7 cellular contexts compared by ENCODE assay signal in the genomic region with DNA sequence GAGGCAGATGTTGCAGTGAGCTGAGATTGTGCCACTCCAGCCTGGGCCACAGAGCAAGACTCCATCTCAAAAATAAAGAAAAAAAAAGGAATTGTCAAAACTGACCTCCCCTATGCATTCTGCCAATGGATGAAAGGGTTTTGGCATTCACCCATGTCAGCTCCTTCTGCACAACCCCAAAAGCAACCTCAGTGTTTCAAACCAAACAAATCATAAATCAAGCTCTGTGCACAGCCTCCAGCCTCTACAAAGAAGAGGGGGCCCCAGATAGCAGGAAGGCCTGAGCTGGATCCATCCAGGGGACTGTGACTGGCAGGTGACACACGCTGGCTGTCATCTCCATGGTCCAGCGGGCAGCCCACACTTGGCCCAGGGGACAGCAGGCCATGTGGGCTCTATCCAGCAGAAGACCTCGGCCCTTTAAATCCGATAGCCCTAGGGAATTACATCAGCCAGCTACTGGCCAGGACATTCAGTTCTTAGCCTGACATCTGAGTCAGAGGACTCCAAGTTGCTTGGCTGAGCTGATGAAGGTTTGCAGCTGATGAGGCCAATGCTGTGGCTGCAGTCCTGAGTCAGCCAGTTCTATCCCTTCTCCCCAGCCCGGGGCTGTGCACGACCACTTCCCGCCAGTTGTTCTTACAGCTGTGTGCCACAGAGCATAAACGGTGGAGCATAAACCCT. TPM values are rescaled to one million over a fixed set of nuclear protein-coding genes. Genes with fewer than 3 reads are reported as not detected.
DNase-seq lines count a peak whose midpoint lies in the region; FAIRE-seq and TF ChIP-seq lines count a peak whose summit lies in the region.

No MANE protein-coding gene starts in this region.

- no peak overlapping the region for H4K5ac ChIP-seq in mesendoderm (ENCODE audit: low read length)

- no peak overlapping the region for H3K18ac ChIP-seq in mesendoderm (ENCODE audit: low read length)

- H3K9me3 ChIP-seq in endothelial cell of umbilical vein (replicated peaks; ENCODE audit: control insufficient read depth, insufficient read depth, low read length) = no peaks in the 10 kb centered on the region

- no peak overlapping the region for H2BK120ac ChIP-seq in mesendoderm (ENCODE audit: low read depth, low read length)

- no peak overlapping the region for H3K27ac ChIP-seq in endothelial cell of umbilical vein (ENCODE audit: insufficient read depth, low read depth, low read length)
- H3K27ac ChIP-seq in mesendoderm (ENCODE audit: low read depth, low read length) = no peak overlapping the region
- peak overlapping the region; percentile 72 for H3K27ac ChIP-seq in urinary bladder (ENCODE audit: low read depth)

- no peaks in the 10 kb centered on the region for H3K27me3 ChIP-seq in endothelial cell of umbilical vein (ENCODE audit: control insufficient read depth in 2 of 2, insufficient read depth in 2 of 2, low read length in 2 of 2)
- H3K27me3 ChIP-seq in mesendoderm (ENCODE audit: insufficient read depth, low read length, poor library complexity) = no peaks in the 10 kb centered on the region

- intact Hi-C loops in endothelial cell of umbilical vein (cut with micrococcal nuclease) = no loop called here

- dilution Hi-C loops in endothelial cell of umbilical vein (cut with MboI; ENCODE audit: extremely low pct_ligation_motif_present, low sequenced_read_pairs) = no loop called here

- H3K79me2 ChIP-seq in endothelial cell of umbilical vein (ENCODE audit: control insufficient read depth, insufficient read depth, low read length) (no peaks in the 10 kb centered on the region), mesendoderm (ENCODE audit: control insufficient read depth, insufficient read depth, low read length) (no peaks in the 10 kb centered on the region)

- H3K4me2 ChIP-seq in endothelial cell of umbilical vein (ENCODE audit: insufficient read depth, low read length) = no peak overlapping the region
- no peak overlapping the region for H3K4me2 ChIP-seq in mesendoderm (ENCODE audit: low read length)

- no peaks in the 10 kb centered on the region for H4K20me1 ChIP-seq in endothelial cell of umbilical vein (replicated peaks; ENCODE audit: control insufficient read depth, extremely low read depth, insufficient read depth, low read length)

- no peak overlapping the region for H4K8ac ChIP-seq in mesendoderm (ENCODE audit: low read depth, low read length)

- no peak for TF ChIP-seq CTCF in endothelial cell of umbilical vein (IDR thresholded peaks at IDR 0.05; ENCODE audit: extremely low read depth in 1 of 2, insufficient read depth in 1 of 2, low read depth in 1 of 2, low read length in 2 of 2)

- H3K4me3 ChIP-seq in endothelial cell of umbilical vein (replicated peaks in 1 of 3; ENCODE audit: insufficient read depth in 1 of 3, low read depth in 1 of 3, low read length in 3 of 3) (no peak overlapping the region), mesendoderm (ENCODE audit: low read length) (no peak overlapping the region), urinary bladder (ENCODE audit: low read depth, low read length) (no peak overlapping the region)

- no peak overlapping the region for H2AFZ ChIP-seq in endothelial cell of umbilical vein (ENCODE audit: low read depth, low read length)

- CTCF ChIA-PET in endothelial cell of umbilical vein (lab: Charles Lee) = interaction anchor here (0.9 to 1.3 kb wide), 4 partner anchors 13 to 34 kb away, joined by 3 to 8 read pairs (median 4); no protein-coding TSS in a partner anchor

- FAIRE-seq in endothelial cell of umbilical vein (lab: Jason Lieb, UNC) = peak; percentile 87

- BruUV-seq in endothelial cell of umbilical vein (replicated peaks; lab: Mats Ljungman, UMichigan) = no TSS peak

- H2BK5ac ChIP-seq in mesendoderm (ENCODE audit: low read length) = no peak overlapping the region

- no peaks in the 10 kb centered on the region for H3K36me3 ChIP-seq in endothelial cell of umbilical vein (ENCODE audit: control insufficient read depth in 2 of 2, extremely low read depth in 1 of 2, insufficient read depth in 2 of 2, low read length in 2 of 2)
- H3K36me3 ChIP-seq in mesendoderm (ENCODE audit: control insufficient read depth, insufficient read depth, low read length) = no peaks in the 10 kb centered on the region
- no peaks in the 10 kb centered on the region for H3K36me3 ChIP-seq in urinary bladder (ENCODE audit: insufficient read depth)

- no peak overlapping the region for H3K23ac ChIP-seq in mesendoderm (ENCODE audit: low read length)

- H3K4me1 ChIP-seq in endothelial cell of umbilical vein (ENCODE audit: control insufficient read depth, extremely low read depth, insufficient read depth, low read length) (peaks cover 19% of the 10 kb centered on the region), mesendoderm (ENCODE audit: control insufficient read depth, low read depth, low read length) (no peaks in the 10 kb centered on the region), urinary bladder (ENCODE audit: insufficient read depth) (no peaks in the 10 kb centered on the region)

- POLR2A ChIA-PET in endothelial cell of umbilical vein (lab: Charles Lee) = no interaction called here

- TF ChIP-seq POLR2A in endothelial cell of umbilical vein (IDR thresholded peaks at IDR 0.05; ENCODE audit: low read depth, low read length) = no peak

- H2AK5ac ChIP-seq in mesendoderm (ENCODE audit: low read length) = no peak overlapping the region

- no CpG with 5 or more reads among the region's 8 CpGs for WGBS in mesendoderm (ENCODE audit: extremely low coverage, insufficient coverage, low lambda C conversion rate)
- WGBS in urinary bladder = 24% methylated on average over 8 of the region's 8 CpGs

- H3K9ac ChIP-seq in endothelial cell of umbilical vein (replicated peaks; ENCODE audit: extremely low read depth, insufficient read depth, low read length) (no peak overlapping the region), mesendoderm (ENCODE audit: low read length) (no peak overlapping the region)

- DNase-seq in M059J (ENCODE audit: low read depth) (peak; percentile 86), endothelial cell of umbilical vein (ENCODE audit: low read depth, low spot score) (peak; percentile 68), mesendoderm (peak; percentile 10), HuH-7 (ENCODE audit: low spot score) (no peak), GDM1 (lab: John Stamatoyannopoulos, UW) (no peak), GM19240 (ENCODE audit: insufficient read length, low spot score) (no peak)

- H3K9me1 ChIP-seq in endothelial cell of umbilical vein (replicated peaks; ENCODE audit: control insufficient read depth, extremely low read depth, insufficient read depth, low read length) = no peaks in the 10 kb centered on the region

- H2BK15ac ChIP-seq in mesendoderm (replicated peaks; ENCODE audit: low read depth) = no peak overlapping the region

- no peak overlapping the region for H3K56ac ChIP-seq in mesendoderm (ENCODE audit: low read length)

- no peaks in the 10 kb centered on the region for H3K79me1 ChIP-seq in mesendoderm (ENCODE audit: low read length)

- no peak overlapping the region for H3K4ac ChIP-seq in mesendoderm (ENCODE audit: low read depth, low read length)

TF ChIP-seq in endothelial cell of umbilical vein, 7 proteins besides CTCF, POLR2A, EP300 and RAD21:
- peak; percentile 56 for TF ChIP-seq FOS (IDR thresholded peaks at IDR 0.05; ENCODE audit: borderline replicate concordance, insufficient read depth, low read length)
- TF ChIP-seq GATA2 (IDR thresholded peaks at IDR 0.05; ENCODE audit: insufficient read depth, insufficient read length, low read depth, low read length) = no peak
- TF ChIP-seq POLR2AphosphoS5 (IDR thresholded peaks at IDR 0.05; ENCODE audit: insufficient read depth, low read depth, low read length) = peak; percentile 29
- TF ChIP-seq JUN (IDR thresholded peaks at IDR 0.05; ENCODE audit: borderline replicate concordance, insufficient read depth, insufficient read length, low read depth) = peak; percentile 7
TF ChIP-seq in endothelial cell of umbilical vein: peak in this region for 3.

RNA-seq across cellular contexts. Expression of a gene that starts 52.0 kb away (rescaled TPM):
- total RNA-seq in M059J (2014; rRNA removed; shearing (Covaris generic)) = 32.0 and 33.1 TPM in 2 replicates
- 37.2 and 49.3 TPM in 2 replicates for total RNA-seq in endothelial cell of umbilical vein
- 18.7 and 20.8 TPM in 2 replicates for polyA plus RNA-seq in endothelial cell of umbilical vein
- polyA plus RNA-seq in endothelial cell of umbilical vein (2011; cell fraction: cytosol; rRNA removed) = 19.1 and 21.0 TPM in 2 replicates
- 32.3 and 49.8 TPM in 2 replicates for polyA plus RNA-seq in endothelial cell of umbilical vein (2011; cell fraction: nucleus; rRNA removed)
- 11.0 and 22.1 TPM in 2 replicates for polyA plus RNA-seq in endothelial cell of umbilical vein (2012)
- 42.4 and 43.5 TPM in 2 replicates for polyA minus RNA-seq in endothelial cell of umbilical vein
- 18.8 TPM for polyA minus RNA-seq in endothelial cell of umbilical vein (2011; cell fraction: cytosol; rRNA and poly(A)+ RNA removed)
- 30.0 and 53.6 TPM in 2 replicates for polyA minus RNA-seq in endothelial cell of umbilical vein (2011; cell fraction: nucleus; rRNA and poly(A)+ RNA removed)
- 11.8 TPM for polyA plus RNA-seq in mesendoderm (2013, experiment 1 of 2)
- 12.3 TPM for polyA plus RNA-seq in mesendoderm (2013, experiment 2 of 2)
- 31.6 TPM for total RNA-seq in urinary bladder
- polyA plus RNA-seq in urinary bladder = 4.8 TPM

Comparison
In these comparisons a context has a peak if more than half of its experiments do, and no peak if none do; other contexts are left out.
1. DNase-seq: peak in M059J (single experiment), endothelial cell of umbilical vein (single experiment) and mesendoderm (single experiment); none in HuH-7 (single experiment), GDM1 (single experiment) and GM19240 (single experiment).